ENCODE assay signal across 23 cellular contexts in genomic region chr10:32125023-32125422, GRCh38.
DNase-seq lines count a peak whose midpoint lies in the region; ATAC-seq, FAIRE-seq and TF ChIP-seq lines count a peak whose summit lies in the region.
"Had no signal": no experiment of that assay in that cellular context is flagged by ENCODE, and none has a peak within 500 bp of the region (broad histone marks: within the 10 kb centered on the region; RNA-seq: fewer than 3 reads in every experiment).

No MANE protein-coding gene starts in this region.

- peak overlapping the region; percentile 43 for H3K27ac ChIP-seq in HepG2 (ENCODE audit: extremely low read length, insufficient read depth, low read length)
- no peak overlapping the region for H3K27ac ChIP-seq in right lobe of liver
- peak overlapping the region in 2 of 4 donors; percentile 57 to 63 for H3K27ac ChIP-seq in tibial nerve
- H3K27ac ChIP-seq: Peyer's patch, SJSA1 had no signal

- in situ Hi-C loops in HepG2 (cut with HindIII; ENCODE audit: extremely low pct_ligation_motif_present, low pct_unique_long_range_greater_than_20kb) = no loop called here

- H3K9ac ChIP-seq in HepG2 (ENCODE audit: insufficient read depth, low read depth, low read length) = no peak overlapping the region

- peaks cover 77% of the 10 kb centered on the region for H3K4me1 ChIP-seq in HepG2 (ENCODE audit: insufficient read depth, low read length)
- H3K4me1 ChIP-seq in right lobe of liver = no peaks in the 10 kb centered on the region
- peaks cover 0 to 3% (median 0%) of the 10 kb centered on the region in 4 donors for H3K4me1 ChIP-seq in tibial nerve
- H3K4me1 ChIP-seq: SJSA1 had no signal

- H3K36me3 ChIP-seq in HepG2 (replicated peaks in 1 of 2; ENCODE audit: control insufficient read depth in 1 of 2, insufficient read depth in 2 of 2, low read length in 2 of 2) (no peaks in the 10 kb centered on the region), right lobe of liver (no peaks in the 10 kb centered on the region), tibial nerve (no peaks in the 10 kb centered on the region)
- H3K36me3 ChIP-seq: Peyer's patch, SJSA1 had no signal

- no peaks in the 10 kb centered on the region for H3K9me3 ChIP-seq in HepG2 (ENCODE audit: low read length)
- no peaks in the 10 kb centered on the region for H3K9me3 ChIP-seq in right lobe of liver
- peaks cover 0 to 16% (median 4%) of the 10 kb centered on the region in 4 donors for H3K9me3 ChIP-seq in tibial nerve
- H3K9me3 ChIP-seq: SJSA1 had no signal

- intact Hi-C loops in HepG2 (cut with micrococcal nuclease; ENCODE audit: unreplicated experiment) = loop anchor here (1.0 kb wide), 1 partner anchor 19 kb away; no protein-coding TSS in a partner anchor
- intact Hi-C loops in right lobe of liver (cut with DNase I) = no loop called here

- no peak for TF ChIP-seq CTCF in HepG2 (CRISPR knock-in tag; IDR thresholded peaks at IDR 0.05)
- TF ChIP-seq CTCF in right lobe of liver (IDR thresholded peaks at IDR 0.05) = no peak
- no peak for TF ChIP-seq CTCF in tibial nerve (IDR thresholded peaks at IDR 0.05)

- peak overlapping the region; percentile 4; the same call in 1 of the 2 replicates for H3K4me2 ChIP-seq in HepG2 (ENCODE audit: low read depth, low read length)

- H3K4me3 ChIP-seq in HepG2 (replicated peaks in 1 of 3; ENCODE audit: insufficient read depth in 1 of 3, low read depth in 2 of 3, low read length in 3 of 3) (no peak overlapping the region), right lobe of liver (no peak overlapping the region), tibial nerve (no peak overlapping the region)
- H3K4me3 ChIP-seq: Peyer's patch, SJSA1 had no signal

- H3K27me3 ChIP-seq in HepG2 (ENCODE audit: control insufficient read depth in 1 of 2, insufficient read depth in 2 of 2, low read length in 2 of 2) (no peaks in the 10 kb centered on the region), right lobe of liver (no peaks in the 10 kb centered on the region), tibial nerve (no peaks in the 10 kb centered on the region)
- H3K27me3 ChIP-seq: Peyer's patch, SJSA1 had no signal

- no TSS peak for BruUV-seq in HepG2 (replicated peaks; lab: Mats Ljungman, UMichigan)

- peak; percentile 76 for ATAC-seq in HepG2
- ATAC-seq in right lobe of liver = no peak
- ATAC-seq in HG02852 (IDR thresholded peaks at IDR 0.05; ENCODE audit: unreplicated experiment) = no peak
- no peak for ATAC-seq in GM19023 (IDR thresholded peaks at IDR 0.05; ENCODE audit: unreplicated experiment)
- ATAC-seq: CD8-positive, alpha-beta T cell; Right ventricle myocardium inferior had no signal

- 41% methylated on average over 7 of the region's 7 CpGs for WGBS in HepG2 (ENCODE audit: low lambda C conversion rate)
- 90% methylated on average over 7 of the region's 7 CpGs for WGBS in right lobe of liver (ENCODE audit: insufficient coverage, low coverage, low lambda C conversion rate, missing lambda C conversion rate)
- WGBS in tibial nerve, 2 donors = 61 to 74% methylated on average over 7 of the region's 7 CpGs

- no peak overlapping the region for H2AFZ ChIP-seq in HepG2 (ENCODE audit: low read length)

- CTCF ChIA-PET in HepG2 (lab: Yijun Ruan, JAX; ENCODE audit: low intra/inter-chr PET ratio, low total read pairs) = no interaction called here

- POLR2A ChIA-PET in HepG2 (lab: Yijun Ruan, JAX) = interaction anchor here (0.7 to 1.7 kb wide), 3 partner anchors 14 to 21 kb away, joined by 3 to 9 read pairs (median 5); no protein-coding TSS in a partner anchor

- H3K79me2 ChIP-seq in HepG2 (ENCODE audit: insufficient read depth, low read length) = no peaks in the 10 kb centered on the region

- DNase-seq in HepG2 (ENCODE audit: low spot score) = peak; percentile 95
- no peak for DNase-seq in right lobe of liver
- DNase-seq in hippocampal formation (lab: John Stamatoyannopoulos, UW) = peak; percentile 6 to 23
- peak; percentile 95 for DNase-seq in pons (ENCODE audit: low spot score)
- no peak for DNase-seq in tibial nerve (ENCODE audit: low spot score in 2 of 2)
- DNase-seq: 8988T; CD8-positive, alpha-beta T cell; NCI-H1105 treated with DMSO at 0.1 percent for 48 hours; NCI-H1694; NCI-H2081; NCI-H2171; NCI-H345; NCI-H524; NCI-H774; NK-92 treated with Interleukin-12 subunit alpha and Interleukin-12 subunit beta, amount 100 ng/mL, for 24 hours; Peyer's patch had no signal

- TF ChIP-seq POLR2A in HepG2 (IDR thresholded peaks at IDR 0.05; ENCODE audit: insufficient read depth in 1 of 2, low read depth in 2 of 2, low read length in 2 of 2) (no peak), right lobe of liver (IDR thresholded peaks at IDR 0.05) (no peak), tibial nerve (IDR thresholded peaks at IDR 0.05) (no peak)

- FAIRE-seq in HepG2 (lab: Jason Lieb, UNC) = peak; percentile 95
- FAIRE-seq: G401.6, GM12892, H1 had no signal

- TF ChIP-seq EP300 in HepG2 (IDR thresholded peaks at IDR 0.05; ENCODE audit: low read depth in 2 of 2, low read length in 2 of 2) (peak in 1 of 2 experiments; percentile 86; a peak in 2 of 4 replicates), HepG2 (CRISPR knock-in tag; IDR thresholded peaks at IDR 0.05; ENCODE audit: borderline replicate concordance) (peak; percentile 70; the same call in 1 of the 2 replicates), tibial nerve (IDR thresholded peaks at IDR 0.05) (peak in 1 of 2 donors; percentile 62)

- TF ChIP-seq RAD21 in HepG2 (CRISPR knock-in tag; IDR thresholded peaks at IDR 0.05) = no peak

- no peaks in the 10 kb centered on the region for H4K20me1 ChIP-seq in HepG2 (ENCODE audit: insufficient read depth, low read length)

TF ChIP-seq in HepG2, 621 proteins besides CTCF, POLR2A, EP300 and RAD21 (continues in another document):
- TF ChIP-seq NCOR1 (IDR thresholded peaks at IDR 0.05; ENCODE audit: borderline replicate concordance, low read length) (peak; percentile 47), ASH2L (IDR thresholded peaks at IDR 0.05; ENCODE audit: insufficient read length, low read depth, low read length) (peak; percentile 25), ZNF33A (CRISPR knock-in tag; IDR thresholded peaks at IDR 0.05; ENCODE audit: borderline replicate concordance) (no peak), ZMAT3 (CRISPR knock-in tag; conservative IDR thresholded peaks at IDR 0.05) (no peak), ZNF672 (CRISPR knock-in tag; IDR thresholded peaks at IDR 0.05) (no peak), PITX1 (CRISPR knock-in tag; IDR thresholded peaks at IDR 0.05) (peak; percentile 51; the same call in 1 of the 2 replicates), NR2C2 (CRISPR knock-in tag; IDR thresholded peaks at IDR 0.05; ENCODE audit: borderline replicate concordance) (peak; percentile 40; the same call in 1 of the 2 replicates), ZNF543 (CRISPR knock-in tag; IDR thresholded peaks at IDR 0.05) (no peak), ZFP36L2 (CRISPR knock-in tag; IDR thresholded peaks at IDR 0.05) (no peak), PHF21A (CRISPR knock-in tag; IDR thresholded peaks at IDR 0.05) (0 out of 2 replicates have a peak, but pooled peaks have one; percentile 45), ZNF607 (CRISPR knock-in tag; IDR thresholded peaks at IDR 0.05; ENCODE audit: borderline replicate concordance) (no peak), HNF1A (IDR thresholded peaks at IDR 0.05; ENCODE audit: low read depth) (no peak), HNF1A (CRISPR knock-in tag; IDR thresholded peaks at IDR 0.05; ENCODE audit: borderline replicate concordance) (peak; percentile 58; the same call in 1 of the 2 replicates)
- TF ChIP-seq, protein P1, sequence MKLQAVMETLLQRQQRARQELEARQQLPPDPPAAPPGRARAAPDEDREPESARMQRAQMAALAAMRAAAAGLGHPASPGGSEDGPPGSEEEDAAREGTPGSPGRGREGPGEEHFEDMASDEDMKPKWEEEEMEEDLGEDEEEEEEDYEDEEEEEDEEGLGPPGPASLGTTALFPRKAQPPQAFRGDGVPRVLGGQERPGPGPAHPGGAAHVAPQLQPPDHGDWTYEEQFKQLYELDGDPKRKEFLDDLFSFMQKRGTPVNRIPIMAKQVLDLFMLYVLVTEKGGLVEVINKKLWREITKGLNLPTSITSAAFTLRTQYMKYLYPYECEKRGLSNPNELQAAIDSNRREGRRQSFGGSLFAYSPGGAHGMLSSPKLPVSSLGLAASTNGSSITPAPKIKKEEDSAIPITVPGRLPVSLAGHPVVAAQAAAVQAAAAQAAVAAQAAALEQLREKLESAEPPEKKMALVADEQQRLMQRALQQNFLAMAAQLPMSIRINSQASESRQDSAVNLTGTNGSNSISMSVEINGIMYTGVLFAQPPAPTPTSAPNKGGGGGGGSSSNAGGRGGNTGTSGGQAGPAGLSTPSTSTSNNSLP (IDR thresholded peaks at IDR 0.05; ENCODE audit: low read depth, low read length) = peak; percentile 45; the same call in 1 of the 2 replicates

Comparison
In these comparisons a context has a peak if more than half of its experiments do, and no peak if none do; other contexts are left out.
1. DNase-seq: peak in HepG2 (single experiment), hippocampal formation (2 of 2) and pons (single experiment); none in right lobe of liver (0 of 3) and tibial nerve (0 of 2).